In the genomic region with DNA sequence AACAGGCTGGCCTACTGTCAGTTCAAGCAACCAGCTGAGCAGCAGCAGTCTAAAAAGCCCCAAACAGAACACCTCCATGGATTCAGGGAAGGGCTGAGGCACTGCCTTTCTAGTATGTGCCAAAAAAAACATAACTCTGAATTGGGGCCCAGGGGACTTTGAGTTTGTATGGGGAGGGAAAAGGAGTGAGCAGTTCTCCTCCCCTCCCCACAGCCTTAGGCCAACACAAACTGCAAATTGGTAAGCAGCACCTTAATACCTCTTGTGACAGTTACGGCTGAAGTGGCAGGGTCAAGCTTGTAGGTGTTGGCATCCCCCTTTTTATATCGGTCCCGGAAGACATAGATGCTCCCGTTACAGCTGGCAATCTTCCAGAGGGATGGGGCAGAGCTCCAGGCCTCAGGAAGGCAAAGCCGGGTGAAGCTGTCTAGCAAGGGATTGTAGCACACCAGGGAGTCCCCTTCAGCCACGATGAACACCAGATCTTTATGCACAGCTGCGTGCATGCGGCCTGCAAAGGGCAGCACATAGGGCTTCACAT, we compare ENCODE assay signal across 1 cellular context.
TF ChIP-seq lines count a peak whose summit lies in the region.

No MANE protein-coding gene starts in this region.

TF ChIP-seq in H1, 55 proteins besides CTCF, POLR2A, EP300 and RAD21:
- TF ChIP-seq GABPA (IDR thresholded peaks at IDR 0.05; ENCODE audit: borderline replicate concordance, insufficient read depth, low read length) (no peak), CREB1 (IDR thresholded peaks at IDR 0.05) (no peak), POLR2AphosphoS5 (IDR thresholded peaks at IDR 0.05; ENCODE audit: low read depth, low read length) (0 out of 2 replicates have a peak, but pooled peaks have one; percentile 4), SRF (IDR thresholded peaks at IDR 0.05; ENCODE audit: low read depth, low read length) (no peak), BCL11A (IDR thresholded peaks at IDR 0.05; ENCODE audit: low read depth in 2 of 2, low read length in 2 of 2) (no peak), CTBP2 (IDR thresholded peaks at IDR 0.05; ENCODE audit: borderline replicate concordance, insufficient read depth, insufficient read length, low read length) (no peak)
- TF ChIP-seq, protein P1, sequence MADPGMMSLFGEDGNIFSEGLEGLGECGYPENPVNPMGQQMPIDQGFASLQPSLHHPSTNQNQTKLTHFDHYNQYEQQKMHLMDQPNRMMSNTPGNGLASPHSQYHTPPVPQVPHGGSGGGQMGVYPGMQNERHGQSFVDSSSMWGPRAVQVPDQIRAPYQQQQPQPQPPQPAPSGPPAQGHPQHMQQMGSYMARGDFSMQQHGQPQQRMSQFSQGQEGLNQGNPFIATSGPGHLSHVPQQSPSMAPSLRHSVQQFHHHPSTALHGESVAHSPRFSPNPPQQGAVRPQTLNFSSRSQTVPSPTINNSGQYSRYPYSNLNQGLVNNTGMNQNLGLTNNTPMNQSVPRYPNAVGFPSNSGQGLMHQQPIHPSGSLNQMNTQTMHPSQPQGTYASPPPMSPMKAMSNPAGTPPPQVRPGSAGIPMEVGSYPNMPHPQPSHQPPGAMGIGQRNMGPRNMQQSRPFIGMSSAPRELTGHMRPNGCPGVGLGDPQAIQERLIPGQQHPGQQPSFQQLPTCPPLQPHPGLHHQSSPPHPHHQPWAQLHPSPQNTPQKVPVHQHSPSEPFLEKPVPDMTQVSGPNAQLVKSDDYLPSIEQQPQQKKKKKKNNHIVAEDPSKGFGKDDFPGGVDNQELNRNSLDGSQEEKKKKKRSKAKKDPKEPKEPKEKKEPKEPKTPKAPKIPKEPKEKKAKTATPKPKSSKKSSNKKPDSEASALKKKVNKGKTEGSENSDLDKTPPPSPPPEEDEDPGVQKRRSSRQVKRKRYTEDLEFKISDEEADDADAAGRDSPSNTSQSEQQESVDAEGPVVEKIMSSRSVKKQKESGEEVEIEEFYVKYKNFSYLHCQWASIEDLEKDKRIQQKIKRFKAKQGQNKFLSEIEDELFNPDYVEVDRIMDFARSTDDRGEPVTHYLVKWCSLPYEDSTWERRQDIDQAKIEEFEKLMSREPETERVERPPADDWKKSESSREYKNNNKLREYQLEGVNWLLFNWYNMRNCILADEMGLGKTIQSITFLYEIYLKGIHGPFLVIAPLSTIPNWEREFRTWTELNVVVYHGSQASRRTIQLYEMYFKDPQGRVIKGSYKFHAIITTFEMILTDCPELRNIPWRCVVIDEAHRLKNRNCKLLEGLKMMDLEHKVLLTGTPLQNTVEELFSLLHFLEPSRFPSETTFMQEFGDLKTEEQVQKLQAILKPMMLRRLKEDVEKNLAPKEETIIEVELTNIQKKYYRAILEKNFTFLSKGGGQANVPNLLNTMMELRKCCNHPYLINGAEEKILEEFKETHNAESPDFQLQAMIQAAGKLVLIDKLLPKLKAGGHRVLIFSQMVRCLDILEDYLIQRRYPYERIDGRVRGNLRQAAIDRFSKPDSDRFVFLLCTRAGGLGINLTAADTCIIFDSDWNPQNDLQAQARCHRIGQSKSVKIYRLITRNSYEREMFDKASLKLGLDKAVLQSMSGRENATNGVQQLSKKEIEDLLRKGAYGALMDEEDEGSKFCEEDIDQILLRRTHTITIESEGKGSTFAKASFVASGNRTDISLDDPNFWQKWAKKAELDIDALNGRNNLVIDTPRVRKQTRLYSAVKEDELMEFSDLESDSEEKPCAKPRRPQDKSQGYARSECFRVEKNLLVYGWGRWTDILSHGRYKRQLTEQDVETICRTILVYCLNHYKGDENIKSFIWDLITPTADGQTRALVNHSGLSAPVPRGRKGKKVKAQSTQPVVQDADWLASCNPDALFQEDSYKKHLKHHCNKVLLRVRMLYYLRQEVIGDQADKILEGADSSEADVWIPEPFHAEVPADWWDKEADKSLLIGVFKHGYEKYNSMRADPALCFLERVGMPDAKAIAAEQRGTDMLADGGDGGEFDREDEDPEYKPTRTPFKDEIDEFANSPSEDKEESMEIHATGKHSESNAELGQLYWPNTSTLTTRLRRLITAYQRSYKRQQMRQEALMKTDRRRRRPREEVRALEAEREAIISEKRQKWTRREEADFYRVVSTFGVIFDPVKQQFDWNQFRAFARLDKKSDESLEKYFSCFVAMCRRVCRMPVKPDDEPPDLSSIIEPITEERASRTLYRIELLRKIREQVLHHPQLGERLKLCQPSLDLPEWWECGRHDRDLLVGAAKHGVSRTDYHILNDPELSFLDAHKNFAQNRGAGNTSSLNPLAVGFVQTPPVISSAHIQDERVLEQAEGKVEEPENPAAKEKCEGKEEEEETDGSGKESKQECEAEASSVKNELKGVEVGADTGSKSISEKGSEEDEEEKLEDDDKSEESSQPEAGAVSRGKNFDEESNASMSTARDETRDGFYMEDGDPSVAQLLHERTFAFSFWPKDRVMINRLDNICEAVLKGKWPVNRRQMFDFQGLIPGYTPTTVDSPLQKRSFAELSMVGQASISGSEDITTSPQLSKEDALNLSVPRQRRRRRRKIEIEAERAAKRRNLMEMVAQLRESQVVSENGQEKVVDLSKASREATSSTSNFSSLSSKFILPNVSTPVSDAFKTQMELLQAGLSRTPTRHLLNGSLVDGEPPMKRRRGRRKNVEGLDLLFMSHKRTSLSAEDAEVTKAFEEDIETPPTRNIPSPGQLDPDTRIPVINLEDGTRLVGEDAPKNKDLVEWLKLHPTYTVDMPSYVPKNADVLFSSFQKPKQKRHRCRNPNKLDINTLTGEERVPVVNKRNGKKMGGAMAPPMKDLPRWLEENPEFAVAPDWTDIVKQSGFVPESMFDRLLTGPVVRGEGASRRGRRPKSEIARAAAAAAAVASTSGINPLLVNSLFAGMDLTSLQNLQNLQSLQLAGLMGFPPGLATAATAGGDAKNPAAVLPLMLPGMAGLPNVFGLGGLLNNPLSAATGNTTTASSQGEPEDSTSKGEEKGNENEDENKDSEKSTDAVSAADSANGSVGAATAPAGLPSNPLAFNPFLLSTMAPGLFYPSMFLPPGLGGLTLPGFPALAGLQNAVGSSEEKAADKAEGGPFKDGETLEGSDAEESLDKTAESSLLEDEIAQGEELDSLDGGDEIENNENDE (IDR thresholded peaks at IDR 0.05; ENCODE audit: insufficient replicate concordance, low read length), result no peak
